Comparison of ENCODE assay signal across 20 cellular contexts in the genomic region with DNA sequence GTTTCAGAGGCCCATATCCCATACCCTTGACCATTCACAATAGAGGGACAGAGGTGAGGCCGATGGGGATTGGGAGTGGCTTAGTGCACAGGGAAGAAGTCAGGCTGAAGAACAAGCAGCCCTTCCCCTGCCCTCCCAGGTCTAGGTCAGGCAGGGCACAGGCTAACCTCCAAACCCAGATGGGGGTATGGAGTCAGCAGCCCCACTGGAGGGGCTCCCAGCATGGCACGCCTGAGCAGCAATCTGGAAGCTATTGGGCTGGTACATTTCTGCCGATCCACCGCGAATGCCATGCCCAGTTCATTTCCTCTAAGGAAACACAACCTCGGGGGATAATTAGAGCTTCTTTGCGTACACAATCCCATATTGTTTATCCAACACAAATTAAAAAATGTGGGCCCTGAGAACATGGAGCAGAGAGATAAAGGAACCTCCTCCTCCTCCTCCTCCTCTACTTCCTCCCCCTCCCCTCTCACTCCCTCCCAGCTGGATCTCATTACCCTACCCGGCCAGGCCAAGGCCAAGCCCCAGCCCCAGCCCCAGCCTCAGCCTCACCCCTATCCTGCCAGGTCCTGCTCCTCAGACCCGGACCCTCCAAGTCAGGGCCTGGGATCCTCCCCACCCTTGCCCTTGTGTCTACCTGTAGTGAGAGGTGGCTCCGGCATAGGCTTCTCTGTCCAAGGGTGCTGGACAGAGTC.
"Had no signal": no experiment of that assay in that cellular context is flagged by ENCODE, and none has a peak within 500 bp of the region (broad histone marks: within the 10 kb centered on the region; RNA-seq: fewer than 3 reads in every experiment).

No MANE protein-coding gene starts in this region.

- DNase-seq: activated B cell treated with CpG ODN at 0.5 μM for 24 hours; activated CD4-positive, alpha-beta memory T cell treated with anti-CD3 and anti-CD28 coated beads for 36 hours; activated CD4-positive, alpha-beta T cell treated with anti-CD3 and anti-CD28 coated beads for 4 hours; activated naive CD4-positive, alpha-beta T cell; activated naive CD8-positive, alpha-beta T cell treated with anti-CD3 and anti-CD28 coated beads for 36 hours; amniotic stem cell; body of pancreas; effector memory CD8-positive, alpha-beta T cell; foreskin fibroblast; kidney; left lung; mammary epithelial cell; mucosa of descending colon; naive B cell; retina; stimulated activated CD4-positive, alpha-beta T cell treated with anti-CD3 and anti-CD28 coated beads, Interleukin-2, amount 100 ng/mL, for 24 hours; transverse colon had no signal

- H3K36me3 ChIP-seq: left lung, neutrophil, transverse colon, vagina had no signal

- H3K27me3 ChIP-seq: body of pancreas, left lung, neutrophil, transverse colon, vagina had no signal

- H3K4me1 ChIP-seq: body of pancreas, left lung, transverse colon, vagina had no signal

- H3K27me3 Mint-ChIP-seq: activated B cell treated with CpG ODN at 0.5 μM for 24 hours; activated CD4-positive, alpha-beta memory T cell treated with anti-CD3 and anti-CD28 coated beads for 36 hours; activated naive CD8-positive, alpha-beta T cell treated with anti-CD3 and anti-CD28 coated beads for 36 hours; effector memory CD8-positive, alpha-beta T cell; stimulated activated naive CD8-positive, alpha-beta T cell treated with anti-CD3 and anti-CD28 coated beads, Interleukin-15, Interleukin-2, amounts not matched to agents 100 ng/mL and 50 ng/mL, for 24 hours had no signal

- H3K9me3 ChIP-seq: body of pancreas, left lung, mucosa of descending colon, neutrophil, transverse colon, vagina had no signal

- H3K9me3 Mint-ChIP-seq: activated B cell treated with CpG ODN at 0.5 μM for 24 hours; activated CD4-positive, alpha-beta memory T cell treated with anti-CD3 and anti-CD28 coated beads for 36 hours; activated naive CD8-positive, alpha-beta T cell treated with anti-CD3 and anti-CD28 coated beads for 36 hours; effector memory CD8-positive, alpha-beta T cell; stimulated activated naive CD8-positive, alpha-beta T cell treated with anti-CD3 and anti-CD28 coated beads, Interleukin-15, Interleukin-2, amounts not matched to agents 100 ng/mL and 50 ng/mL, for 24 hours had no signal

- H3K36me3 Mint-ChIP-seq: activated CD4-positive, alpha-beta memory T cell treated with anti-CD3 and anti-CD28 coated beads for 36 hours; activated naive CD8-positive, alpha-beta T cell treated with anti-CD3 and anti-CD28 coated beads for 36 hours; naive B cell had no signal

- H3K4me3 ChIP-seq: body of pancreas, left lung, mucosa of descending colon, transverse colon, vagina had no signal

- H3K4me3 Mint-ChIP-seq: activated B cell treated with CpG ODN at 0.5 μM for 24 hours; activated CD4-positive, alpha-beta memory T cell treated with anti-CD3 and anti-CD28 coated beads for 36 hours; activated naive CD8-positive, alpha-beta T cell treated with anti-CD3 and anti-CD28 coated beads for 36 hours; effector memory CD8-positive, alpha-beta T cell; naive B cell; stimulated activated naive CD8-positive, alpha-beta T cell treated with anti-CD3 and anti-CD28 coated beads, Interleukin-15, Interleukin-2, amounts not matched to agents 100 ng/mL and 50 ng/mL, for 24 hours had no signal

- H3K27ac Mint-ChIP-seq: activated B cell treated with CpG ODN at 0.5 μM for 24 hours; activated CD4-positive, alpha-beta memory T cell treated with anti-CD3 and anti-CD28 coated beads for 36 hours; activated naive CD8-positive, alpha-beta T cell treated with anti-CD3 and anti-CD28 coated beads for 36 hours; effector memory CD8-positive, alpha-beta T cell; naive B cell; stimulated activated naive CD8-positive, alpha-beta T cell treated with anti-CD3 and anti-CD28 coated beads, Interleukin-15, Interleukin-2, amounts not matched to agents 100 ng/mL and 50 ng/mL, for 24 hours had no signal

- H3K27ac ChIP-seq: body of pancreas, left lung, neutrophil, transverse colon, vagina had no signal

- H3K4me1 Mint-ChIP-seq: activated B cell treated with CpG ODN at 0.5 μM for 24 hours; activated naive CD8-positive, alpha-beta T cell treated with anti-CD3 and anti-CD28 coated beads for 36 hours; naive B cell had no signal
